ENCODE assay signal across 8 cellular contexts in the genomic region with DNA sequence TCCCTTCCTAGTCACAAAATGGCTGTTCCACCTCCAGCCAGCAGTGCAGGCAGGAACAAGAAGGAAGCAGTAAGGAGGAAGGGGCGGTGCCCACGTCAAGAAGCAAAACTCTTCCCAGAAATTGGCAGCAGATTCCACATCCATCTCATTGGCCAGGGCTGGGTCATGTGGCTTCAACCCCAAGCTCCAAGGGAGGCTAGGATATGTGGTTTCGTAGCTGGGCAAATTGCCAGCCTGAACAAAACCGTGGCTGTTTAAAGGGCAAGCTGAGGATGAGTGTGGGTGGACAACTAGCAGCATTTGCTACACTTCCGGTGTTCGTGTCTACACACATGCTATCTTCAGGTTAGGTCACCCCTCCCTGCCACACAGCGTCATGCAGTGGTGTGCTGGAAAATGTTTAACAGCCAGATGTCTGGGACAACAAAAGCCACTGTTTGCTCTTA.
A peak's percentile ranks its signal among the peaks of the same experiment; 100 is the strongest.
DNase-seq lines count a peak whose midpoint lies in the region; ATAC-seq and TF ChIP-seq lines count a peak whose summit lies in the region.

No MANE protein-coding gene starts in this region.

- CTCF ChIA-PET in RWPE1 (lab: Yijun Ruan, JAX) = interaction anchor here (0.6 to 1.2 kb wide), 3 partner anchors 28 to 187 kb away, joined by 4 read pairs; no protein-coding TSS in a partner anchor

- DNase-seq in activated naive CD4-positive, alpha-beta T cell treated with Interleukin-2 at 50 U/mL for 16 hours = peak; percentile 4
- no peak for DNase-seq in activated naive CD4-positive, alpha-beta T cell treated with anti-CD3 and anti-CD28 coated beads, Interleukin-2, amount 50 U/mL, for 16 hours
- DNase-seq in RWPE1 (ENCODE audit: low spot score) (peak; percentile 75), foreskin keratinocyte (peak; percentile 38 to 39), superior temporal gyrus (ENCODE audit: extremely low spot score) (peak; percentile 88), NCI-H128 (lab: John Stamatoyannopoulos, UW; ENCODE audit: unreplicated experiment) (no peak)

- no peaks in the 10 kb centered on the region for H3K27me3 ChIP-seq in foreskin keratinocyte

- TF ChIP-seq CTCF in RWPE1 (conservative IDR thresholded peaks at IDR 0.05; ENCODE audit: low read depth) (no peak), foreskin keratinocyte (conservative IDR thresholded peaks at IDR 0.05) (no peak)

- POLR2A ChIA-PET in RWPE1 (lab: Yijun Ruan, JAX; ENCODE audit: low non-redundant PET) = no interaction called here

- ATAC-seq in foreskin keratinocyte (no peak), GM18519 (IDR thresholded peaks at IDR 0.05; ENCODE audit: low FRiP score, unreplicated experiment) (no peak), HG02970 (IDR thresholded peaks at IDR 0.05; ENCODE audit: low FRiP score, unreplicated experiment) (no peak)

- no peaks in the 10 kb centered on the region for H3K4me1 ChIP-seq in foreskin keratinocyte

- H3K27ac ChIP-seq in RWPE1 = peak overlapping the region; percentile 9; the same call in 1 of the 2 replicates
- no peak overlapping the region for H3K27ac ChIP-seq in foreskin keratinocyte

Comparison
In these comparisons a context has a peak if more than half of its experiments do, and no peak if none do; other contexts are left out.
1. DNase-seq: peak in activated naive CD4-positive, alpha-beta T cell treated with Interleukin-2 at 50 U/mL for 16 hours (single experiment), RWPE1 (single experiment), foreskin keratinocyte (2 of 2) and superior temporal gyrus (single experiment); none in activated naive CD4-positive, alpha-beta T cell treated with anti-CD3 and anti-CD28 coated beads, Interleukin-2, amount 50 U/mL, for 16 hours (single experiment) and NCI-H128 (single experiment).